8 cellular contexts compared by ENCODE assay signal in genomic region chr17:68205251-68205807, GRCh38. TPM values are rescaled to one million over a fixed set of nuclear protein-coding genes. Genes with fewer than 3 reads are reported as not detected.
A peak's percentile ranks its signal among the peaks of the same experiment; 100 is the strongest.
DNase-seq lines count a peak whose midpoint lies in the region; ATAC-seq and TF ChIP-seq lines count a peak whose summit lies in the region.

No MANE protein-coding gene starts in this region.

- intact Hi-C loops in adrenal gland (cut with DNase I) (no loop called here), left ventricle myocardium superior (cut with micrococcal nuclease) (no loop called here), uterus (cut with DNase I; ENCODE audit: low total_unique reads) (no loop called here)

- H3K4me1 ChIP-seq in adrenal gland (replicated peaks in 1 of 2) = peaks cover 3 to 11% of the 10 kb centered on the region in 2 donors
- no peaks in the 10 kb centered on the region for H3K4me1 ChIP-seq in uterus

- peak overlapping the region in 3 of 4 donors; percentile 25 to 97 (median 81) for H3K4me3 ChIP-seq in adrenal gland
- peak overlapping the region; percentile 43 to 74 for H3K4me3 ChIP-seq in uterus

- TF ChIP-seq CTCF in GM12873 (IDR thresholded peaks at IDR 0.05; ENCODE audit: insufficient read depth, low read depth, low read length, missing control alignments) (peak; percentile 92), adrenal gland (IDR thresholded peaks at IDR 0.05) (peak; percentile 53 to 94 (median 79)), uterus (IDR thresholded peaks at IDR 0.05) (peak; percentile 72 to 98 (median 92))

- TF ChIP-seq POLR2A in adrenal gland (IDR thresholded peaks at IDR 0.05) (peak; percentile 50 to 56), uterus (IDR thresholded peaks at IDR 0.05) (peak; percentile 70 to 80)

- ATAC-seq in HG02610 (IDR thresholded peaks at IDR 0.05; ENCODE audit: unreplicated experiment) (peak; percentile 89), left ventricle myocardium superior (peak; percentile 95)

- H3K9me3 ChIP-seq in adrenal gland (replicated peaks in 1 of 3) (no peaks in the 10 kb centered on the region), uterus (no peaks in the 10 kb centered on the region)

- 1% methylated on average over 23 to 71 of the region's 71 CpGs; no CpG with 5 or more reads in 1 of the 4 donors for WGBS in adrenal gland, 4 donors

- DNase-seq in NCI-H1048 (lab: John Stamatoyannopoulos, UW) (peak; percentile 82), SW 1271 (lab: John Stamatoyannopoulos, UW) (peak; percentile 63 to 85), adrenal gland (peak; percentile 87 to 94 (median 90)), left ventricle myocardium superior (peak; percentile 97), pulmonary artery endothelial cell (ENCODE audit: low read depth, low spot score) (peak; percentile 51), uterus (peak; percentile 89 to 92)

- H3K27me3 ChIP-seq in adrenal gland (peaks cover under 1% of the 10 kb centered on the region), uterus (no peaks in the 10 kb centered on the region)

- H3K36me3 ChIP-seq in adrenal gland (replicated peaks in 1 of 2) = no peaks in the 10 kb centered on the region
- no peaks in the 10 kb centered on the region for H3K36me3 ChIP-seq in uterus

- peak overlapping the region in 3 of 5 donors; percentile 74 to 94 (median 85) for H3K27ac ChIP-seq in adrenal gland
- H3K27ac ChIP-seq in uterus = peak overlapping the region; percentile 89 to 90

RNA-seq across cellular contexts. Expression of gene AMZ2, which starts 42.5 kb away (rescaled TPM):
- total RNA-seq in adrenal gland = 100 to 1,000 TPM in 1 of 8 donors, 10 to 100 TPM in 7; 55.5 to 113 (median 72.6) TPM
- 100 to 1,000 TPM in 2 of 3 donors, 10 to 100 TPM in 1; 82.6 to 135 (median 135) TPM for polyA plus RNA-seq in adrenal gland
- total RNA-seq in left ventricle myocardium superior = 92.1 TPM
- total RNA-seq in pulmonary artery endothelial cell = 51.5 and 52.4 TPM in 2 replicates
- 10 to 100 TPM; 26.9 to 60.9 (median 35.1) TPM for total RNA-seq in uterus

Comparison
In these comparisons a context has a peak if more than half of its experiments do, and no peak if none do; other contexts are left out.
1. Peak in every context shown above with its lines: DNase-seq, ATAC-seq, H3K4me3 ChIP-seq and H3K27ac ChIP-seq.